In genomic region chr20:46122071-46122470, GRCh38 we compare ENCODE assay signal across 14 cellular contexts. TPM values are rescaled to one million over a fixed set of nuclear protein-coding genes. Genes with fewer than 3 reads are reported as not detected.
DNase-seq lines count a peak whose midpoint lies in the region; ATAC-seq and TF ChIP-seq lines count a peak whose summit lies in the region.
"Had no signal": no experiment of that assay in that cellular context is flagged by ENCODE, and none has a peak within 500 bp of the region (broad histone marks: within the 10 kb centered on the region; RNA-seq: fewer than 3 reads in every experiment).

No MANE protein-coding gene starts in this region.

- no peaks in the 10 kb centered on the region for H3K9me3 Mint-ChIP-seq in activated B cell treated with CpG ODN at 0.5 μM for 24 hours

- peak overlapping the region; percentile 100 for H3K27ac Mint-ChIP-seq in activated B cell treated with CpG ODN at 0.5 μM for 24 hours

- peak overlapping the region; percentile 100 for H3K4me3 Mint-ChIP-seq in activated B cell treated with CpG ODN at 0.5 μM for 24 hours

- DNase-seq in HCEC 1CT (peak; percentile 30), activated B cell treated with CpG ODN at 0.5 μM for 24 hours (no peak), glomerular endothelial cell (ENCODE audit: extremely low read depth, low read depth, low spot score) (peak; percentile 42), stromal cell of bone marrow (ENCODE audit: low read depth) (peak; percentile 31), NCI-H345 treated with DMSO at 0.1 percent for 48 hours (lab: John Stamatoyannopoulos, UW; ENCODE audit: unreplicated experiment) (no peak)
- DNase-seq: activated T-cell treated with anti-CD3 and anti-CD28 coated beads, Interleukin-2, amount 50 U/mL, for 1 hour; body of pancreas; KG1; NCI-H2171 treated with DMSO at 0.1 percent for 48 hours; retina; Right ventricle myocardium superior; upper lobe of left lung had no signal

- POLR2A ChIA-PET in activated B cell treated with CpG ODN at 0.5 μM for 24 hours (lab: Charles Lee) = interaction anchor here (0.6 to 5.6 kb wide), 6 partner anchors 9 to 62 kb away, joined by 3 to 130 read pairs (median 4); no protein-coding TSS in a partner anchor

- ATAC-seq in activated B cell treated with CpG ODN at 0.5 μM for 24 hours (ENCODE audit: low read depth) (no peak), HG03565 (IDR thresholded peaks at IDR 0.05; ENCODE audit: unreplicated experiment) (no peak), GM21360 (IDR thresholded peaks at IDR 0.05; ENCODE audit: unreplicated experiment) (no peak)
- ATAC-seq: body of pancreas had no signal

- TF ChIP-seq CTCF in activated B cell treated with CpG ODN at 0.5 μM for 24 hours (IDR thresholded peaks at IDR 0.05) = no peak

- intact Hi-C loops in activated B cell treated with CpG ODN at 0.5 μM for 24 hours (cut with micrococcal nuclease) = no loop called here

- peaks cover 71% of the 10 kb centered on the region for H3K4me1 Mint-ChIP-seq in activated B cell treated with CpG ODN at 0.5 μM for 24 hours

- no peaks in the 10 kb centered on the region for H3K27me3 Mint-ChIP-seq in activated B cell treated with CpG ODN at 0.5 μM for 24 hours

- peaks cover 84% of the 10 kb centered on the region for H3K36me3 Mint-ChIP-seq in activated B cell treated with CpG ODN at 0.5 μM for 24 hours (ENCODE audit: low read depth)

- CTCF ChIA-PET in activated B cell treated with CpG ODN at 0.5 μM for 24 hours (lab: Charles Lee) = interaction anchor here (1.3 kb wide), 1 partner anchor 11 kb away, joined by 6 read pairs; no protein-coding TSS in a partner anchor

RNA-seq across cellular contexts. Expression of gene CD40, which starts 4.0 kb away (rescaled TPM):
- total RNA-seq in activated B cell treated with CpG ODN at 0.5 μM for 24 hours (410 and 464 TPM in 2 replicates), glomerular endothelial cell (9.3 and 14.0 TPM in 2 replicates)

RNA-seq across cellular contexts. Expression of gene NCOA5, which starts 32.3 kb away (rescaled TPM):
- total RNA-seq in activated B cell treated with CpG ODN at 0.5 μM for 24 hours (46.4 and 53.1 TPM in 2 replicates), glomerular endothelial cell (25.9 and 34.3 TPM in 2 replicates)

Comparison
In these comparisons a context has a peak if more than half of its experiments do, and no peak if none do; other contexts are left out.
1. DNase-seq: peak in HCEC 1CT (single experiment), glomerular endothelial cell (single experiment) and stromal cell of bone marrow (single experiment); none in activated B cell treated with CpG ODN at 0.5 μM for 24 hours (single experiment) and NCI-H345 treated with DMSO at 0.1 percent for 48 hours (single experiment).
2. RNA of gene CD40, which starts 4.0 kb away (total RNA-seq): 410 to 464 TPM in activated B cell treated with CpG ODN at 0.5 μM for 24 hours; 9.3 to 14.0 TPM in glomerular endothelial cell; every median in the first group is over 10 times any median in the second.